18 cellular contexts compared by ENCODE assay signal in genomic region chr6:64254558-64254957, GRCh38.
"Had no signal": no experiment of that assay in that cellular context is flagged by ENCODE, and none has a peak within 500 bp of the region (broad histone marks: within the 10 kb centered on the region; RNA-seq: fewer than 3 reads in every experiment).

No MANE protein-coding gene starts in this region.

- H3K36me3 ChIP-seq: brain microvascular endothelial cell, esophagus muscularis mucosa, lower lobe of right lung, stomach, thoracic aorta, vagina had no signal

- H3K4me3 ChIP-seq: esophagus muscularis mucosa, lower lobe of right lung, stomach, thoracic aorta, vagina had no signal

- DNase-seq: activated CD4-positive, alpha-beta memory T cell treated with anti-CD3 and anti-CD28 coated beads, Interleukin-2, amount 10 ng/mL, durations not matched to agents 7 days and 5 days; activated CD4-positive, alpha-beta T cell treated with anti-CD3 and anti-CD28 coated beads for 36 hours; activated gamma-delta T cell; activated T-cell treated with anti-CD3 and anti-CD28 coated beads, Interleukin-2, amount 50 U/mL, for 48 hours; amygdala; brain microvascular endothelial cell; endodermal cell; immature natural killer cell; left cardiac atrium; lower lobe of right lung; midbrain; retina; stimulated activated CD4-positive, alpha-beta T cell treated with anti-CD3 and anti-CD28 coated beads, Interleukin-4, amount 100 ng/mL, for 4 hours; stomach had no signal

- H3K27ac ChIP-seq: brain microvascular endothelial cell, esophagus muscularis mucosa, lower lobe of right lung, parathyroid adenoma, stomach, thoracic aorta, vagina had no signal

- H3K9ac ChIP-seq: parathyroid adenoma had no signal

- H3K27me3 ChIP-seq: brain microvascular endothelial cell, esophagus muscularis mucosa, stomach, vagina had no signal

- H2AFZ ChIP-seq: parathyroid adenoma had no signal

- H3K4me1 ChIP-seq: esophagus muscularis mucosa, lower lobe of right lung, parathyroid adenoma, vagina had no signal

- H3K9me3 ChIP-seq: esophagus muscularis mucosa, lower lobe of right lung, stomach, thoracic aorta, vagina had no signal
